Comparison of ENCODE assay signal across 21 cellular contexts in genomic region chr18:51623653-51624052, GRCh38.
DNase-seq lines count a peak whose midpoint lies in the region; FAIRE-seq and TF ChIP-seq lines count a peak whose summit lies in the region.
"Had no signal": no experiment of that assay in that cellular context is flagged by ENCODE, and none has a peak within 500 bp of the region (broad histone marks: within the 10 kb centered on the region; RNA-seq: fewer than 3 reads in every experiment).

No MANE protein-coding gene starts in this region.

- CTCF ChIA-PET in mammary epithelial cell (lab: Charles Lee; ENCODE audit: low non-redundant PET) = no interaction called here

- intact Hi-C loops in mammary epithelial cell (cut with micrococcal nuclease) = loop anchor here (5.0 kb wide), 1 partner anchor 511 kb away; no protein-coding TSS in a partner anchor
- intact Hi-C loops in breast epithelium (cut with DNase I; ENCODE audit: low total_unique reads) = loop anchor here (5.0 kb wide), 2 partner anchors 264 to 1594 kb away; no protein-coding TSS in a partner anchor

- H3K4me1 ChIP-seq in mammary epithelial cell (ENCODE audit: insufficient read depth, low read length) = no peaks in the 10 kb centered on the region
- no peaks in the 10 kb centered on the region for H3K4me1 ChIP-seq in breast epithelium
- H3K4me1 ChIP-seq: SJSA1 had no signal

- H3K4me2 ChIP-seq in mammary epithelial cell (ENCODE audit: insufficient read depth, low read depth, low read length) = no peak overlapping the region

- H2AFZ ChIP-seq in mammary epithelial cell (ENCODE audit: low read depth, low read length) = no peak overlapping the region

- peak overlapping the region; percentile 91 for H3K27ac Mint-ChIP-seq in nephron progenitor cell

- TF ChIP-seq POLR2A in breast epithelium (IDR thresholded peaks at IDR 0.05) = no peak

- H3K27me3 ChIP-seq in mammary epithelial cell (ENCODE audit: insufficient read depth, low read length) (no peaks in the 10 kb centered on the region), breast epithelium (no peaks in the 10 kb centered on the region), bronchial epithelial cell (ENCODE audit: control insufficient read depth, insufficient read depth, low read length) (peaks cover 2% of the 10 kb centered on the region)
- H3K27me3 ChIP-seq: SJSA1 had no signal

- no peak overlapping the region for H3K27ac ChIP-seq in mammary epithelial cell (ENCODE audit: insufficient read depth, low read depth, low read length)
- H3K27ac ChIP-seq in breast epithelium = no peak overlapping the region
- H3K27ac ChIP-seq: SJSA1 had no signal

- no peaks in the 10 kb centered on the region for H3K79me2 ChIP-seq in mammary epithelial cell (ENCODE audit: insufficient read depth, low read length)

- no peaks in the 10 kb centered on the region for H3K36me3 Mint-ChIP-seq in nephron progenitor cell (ENCODE audit: low read depth)

- H3K36me3 ChIP-seq in mammary epithelial cell (ENCODE audit: insufficient read depth, low read length) = no peaks in the 10 kb centered on the region
- no peaks in the 10 kb centered on the region for H3K36me3 ChIP-seq in breast epithelium
- H3K36me3 ChIP-seq in bronchial epithelial cell (ENCODE audit: control insufficient read depth, insufficient read depth, low read length) = no peaks in the 10 kb centered on the region
- H3K36me3 ChIP-seq: SJSA1 had no signal

- 90% methylated on average over 1 of the region's 1 CpG for WGBS in mammary epithelial cell (ENCODE audit: low coverage, missing lambda C conversion rate)

- TF ChIP-seq CTCF in mammary epithelial cell (conservative IDR thresholded peaks at IDR 0.05 in 1 of 2, IDR thresholded peaks at IDR 0.05 in 1 of 2; ENCODE audit: extremely low read depth in 1 of 2, insufficient read depth in 1 of 2, low read depth in 1 of 2, low read length in 2 of 2) (no peak), breast epithelium (IDR thresholded peaks at IDR 0.05) (no peak), bronchial epithelial cell (IDR thresholded peaks at IDR 0.05; ENCODE audit: insufficient read depth, low read length, severe bottlenecking) (no peak), nephron progenitor cell (IDR thresholded peaks at IDR 0.05) (no peak)

- FAIRE-seq in bronchial epithelial cell (lab: Jason Lieb, UNC) (no peak), frontal cortex (lab: Jason Lieb, UNC) (no peak)
- FAIRE-seq: GM19239, H1 had no signal

- no peak overlapping the region for H3K4me3 ChIP-seq in mammary epithelial cell (replicated peaks in 1 of 3; ENCODE audit: insufficient read depth in 1 of 3, low read depth in 2 of 3, low read length in 3 of 3)
- H3K4me3 ChIP-seq in breast epithelium = no peak overlapping the region
- no peak overlapping the region for H3K4me3 ChIP-seq in bronchial epithelial cell (ENCODE audit: low read depth, low read length)
- H3K4me3 ChIP-seq: SJSA1 had no signal

- DNase-seq in mammary epithelial cell (peak; percentile 12), breast epithelium (ENCODE audit: low spot score in 2 of 2) (no peak), bronchial epithelial cell (ENCODE audit: low read depth) (peak; percentile 7), nephron progenitor cell (no peak), KBM-7 (no peak), D341Med (ENCODE audit: low spot score) (no peak), frontal cortex (ENCODE audit: low spot score in 2 of 2) (no peak)
- DNase-seq: Calu3; DMS153; DND-41; Karpas-422; NCI-H1436 treated with DMSO at 0.1 percent for 48 hours; NCI-H1930; NCI-H2107; NCI-H2227 treated with DMSO at 0.1 percent for 48 hours; NCI-H526 treated with DMSO at 0.1 percent for 48 hours; NK-92 treated with Interleukin-12 subunit alpha and Interleukin-12 subunit beta, amount 100 ng/mL, for 24 hours; PC-3 had no signal

- peaks cover 17% of the 10 kb centered on the region for H3K9me3 Mint-ChIP-seq in nephron progenitor cell

- no peaks in the 10 kb centered on the region for H4K20me1 ChIP-seq in mammary epithelial cell (ENCODE audit: insufficient read depth, low read length)

- no peak overlapping the region for H3K9ac ChIP-seq in mammary epithelial cell (ENCODE audit: insufficient read depth, low read length)

- dilution Hi-C loops in mammary epithelial cell (cut with HindIII; ENCODE audit: low sequenced_read_pairs) = no loop called here

- peaks cover 4% of the 10 kb centered on the region for H3K27me3 Mint-ChIP-seq in nephron progenitor cell (ENCODE audit: low read depth, poor library complexity)

- no TSS peak for BruUV-seq in mammary epithelial cell (replicated peaks; lab: Mats Ljungman, UMichigan)

- H3K9me3 ChIP-seq in mammary epithelial cell (replicated peaks; ENCODE audit: insufficient read depth, low read length) (no peaks in the 10 kb centered on the region), breast epithelium (no peaks in the 10 kb centered on the region)
- H3K9me3 ChIP-seq: SJSA1 had no signal

- peaks cover 48% of the 10 kb centered on the region for H3K4me1 Mint-ChIP-seq in nephron progenitor cell

- no peak overlapping the region for H3K4me3 Mint-ChIP-seq in nephron progenitor cell

- in situ Hi-C loops in mammary epithelial cell (cut with MboI; ENCODE audit: low sequenced_read_pairs in 2 of 2) (no loop called here), KBM-7 (cut with MboI; ENCODE audit: low pct_unique_long_range_greater_than_20kb, low sequenced_read_pairs) (no loop called here)

Comparison
In these comparisons a context has a peak if more than half of its experiments do, and no peak if none do; other contexts are left out.
1. DNase-seq: peak in mammary epithelial cell (single experiment) and bronchial epithelial cell (single experiment); none in breast epithelium (0 of 2), nephron progenitor cell (single experiment), KBM-7 (single experiment), D341Med (single experiment) and frontal cortex (0 of 2).